8 cellular contexts compared by ENCODE assay signal in the genomic region with DNA sequence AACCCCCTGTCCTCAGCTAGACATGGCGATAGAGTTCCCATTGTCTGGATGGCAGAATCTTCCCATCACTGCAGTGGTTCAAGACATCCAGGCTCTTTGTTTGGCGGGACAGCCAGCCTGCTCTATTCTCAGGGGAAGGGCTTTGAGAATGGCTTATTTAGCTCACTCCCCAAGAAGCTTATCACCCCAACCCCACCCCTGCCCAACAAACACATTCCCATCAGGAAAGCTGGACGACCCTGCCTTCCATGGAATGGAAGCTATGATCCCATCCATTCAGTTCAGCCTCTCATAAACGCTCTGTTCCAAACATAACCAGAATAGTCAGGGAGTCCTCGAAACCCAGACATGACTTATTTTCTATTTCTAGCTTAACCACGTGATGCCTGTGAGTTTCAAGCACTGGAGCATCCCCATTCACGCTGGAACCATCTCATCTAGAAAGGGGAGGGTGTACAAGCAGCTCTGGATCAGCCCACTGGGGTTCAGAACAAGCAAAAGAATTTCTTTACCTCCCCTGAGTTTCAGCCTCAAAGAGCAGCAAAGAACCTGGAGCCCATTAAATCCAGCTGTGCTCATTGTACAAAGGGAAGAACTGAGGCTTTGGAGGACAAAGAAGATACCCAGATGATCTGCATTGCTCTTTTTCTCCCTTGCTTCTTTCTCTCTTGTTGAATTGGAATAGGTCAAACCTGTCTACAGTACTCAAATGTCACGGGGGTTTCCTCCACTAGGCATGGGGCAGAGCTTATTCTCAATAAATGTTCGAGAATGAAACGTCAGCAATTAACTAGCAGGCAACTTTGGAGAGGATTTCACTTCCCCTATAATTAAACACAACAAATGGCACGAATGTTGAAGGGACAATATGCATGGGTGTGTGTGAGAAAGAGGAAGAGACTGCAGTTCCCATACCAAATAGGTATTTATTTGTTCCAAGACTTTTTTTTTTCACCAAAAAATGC.
A peak's percentile ranks its signal among the peaks of the same experiment; 100 is the strongest.
DNase-seq lines count a peak whose midpoint lies in the region; ATAC-seq lines count a peak whose summit lies in the region.

No MANE protein-coding gene starts in this region.

- H3K9ac ChIP-seq in iPS-20b (ENCODE audit: low read depth, low read length): 0 out of 2 replicates have a peak overlapping the region, but pooled peaks have one; percentile 35

- peak; percentile 66 for ATAC-seq in Right ventricle myocardium inferior
- ATAC-seq in GM19035 (IDR thresholded peaks at IDR 0.05; ENCODE audit: unreplicated experiment): no peak
- ATAC-seq in HG03196 (IDR thresholded peaks at IDR 0.05; ENCODE audit: unreplicated experiment): no peak

- DNase-seq in Right ventricle myocardium inferior (ENCODE audit: missing footprints) (no peak), cardiac septum (ENCODE audit: low spot score) (no peak), NCI-H748 (lab: John Stamatoyannopoulos, UW; ENCODE audit: unreplicated experiment) (peak; percentile 47), COR-L47 (lab: John Stamatoyannopoulos, UW) (no peak), NCI-H2107 (lab: John Stamatoyannopoulos, UW) (no peak)

- 0 out of 2 replicates have a peak overlapping the region, but pooled peaks have one; percentile 5 for H3K4me3 ChIP-seq in iPS-20b (ENCODE audit: low read length)

- H3K27me3 ChIP-seq in iPS-20b (ENCODE audit: insufficient read depth, low read length): no peaks in the 10 kb centered on the region

- H3K4me1 ChIP-seq in iPS-20b (ENCODE audit: insufficient read depth, low read length): peaks cover 29% of the 10 kb centered on the region

- no peak overlapping the region for H3K27ac ChIP-seq in iPS-20b (ENCODE audit: low read length)

- H3K9me3 ChIP-seq in iPS-20b (ENCODE audit: insufficient read depth, low read depth, low read length): no peaks in the 10 kb centered on the region

- H3K36me3 ChIP-seq in iPS-20b (ENCODE audit: insufficient read depth, low read depth, low read length): no peaks in the 10 kb centered on the region

- intact Hi-C loops in Right ventricle myocardium inferior (cut with DNase I) (no loop called here), cardiac septum (cut with DNase I) (loop anchor here (10.0 kb wide), 1 partner anchor 163 kb away; no protein-coding TSS in a partner anchor)
